Comparison of ENCODE assay signal across 8 cellular contexts in genomic region chr18:23994361-23994902, GRCh38. TPM values are rescaled to one million over a fixed set of nuclear protein-coding genes. Genes with fewer than 3 reads are reported as not detected.
DNase-seq lines count a peak whose midpoint lies in the region; ATAC-seq and TF ChIP-seq lines count a peak whose summit lies in the region.

No MANE protein-coding gene starts in this region.

- 7 to 20% methylated on average over 9 of the region's 9 CpGs for WGBS in lower leg skin, 2 donors

- no peak for TF ChIP-seq POLR2A in lower leg skin (IDR thresholded peaks at IDR 0.05)

- no peak overlapping the region for H3K4me3 ChIP-seq in AG10803 (ENCODE audit: low read length)
- H3K4me3 ChIP-seq in lower leg skin (ENCODE audit: low read depth, poor library complexity, severe bottlenecking): no peak overlapping the region

- ATAC-seq in GM18861 (IDR thresholded peaks at IDR 0.05; ENCODE audit: unreplicated experiment): peak; percentile 30
- no peak for ATAC-seq in GM19324 (IDR thresholded peaks at IDR 0.05; ENCODE audit: low FRiP score, unreplicated experiment)
- ATAC-seq in HG03342 (IDR thresholded peaks at IDR 0.05; ENCODE audit: unreplicated experiment): no peak

- no peak for TF ChIP-seq CTCF in AG10803 (conservative IDR thresholded peaks at IDR 0.05; ENCODE audit: low read length)
- TF ChIP-seq CTCF in lower leg skin (IDR thresholded peaks at IDR 0.05): no peak

- DNase-seq in AG10803 (ENCODE audit: low read depth): peak; percentile 83
- peak; percentile 83 for DNase-seq in NCI-H2227 treated with DMSO at 0.1 percent for 48 hours (lab: John Stamatoyannopoulos, UW)
- peak; percentile 91 for DNase-seq in astrocyte of the hippocampus (ENCODE audit: low read depth, low spot score)
- peak; percentile 44 to 90 for DNase-seq in lower leg skin (ENCODE audit: low spot score in 2 of 2)
- DNase-seq in SKM-1 (lab: John Stamatoyannopoulos, UW; ENCODE audit: unreplicated experiment): no peak

- intact Hi-C loops in lower leg skin (cut with DNase I; ENCODE audit: low total_unique reads): no loop called here

RNA-seq across cellular contexts. Expression of gene TTC39C, which starts 20.1 kb away (rescaled TPM):
- total RNA-seq in lower leg skin: 10 to 100 TPM; 66.6 to 96.7 (median 82.1) TPM
